In the genomic region with DNA sequence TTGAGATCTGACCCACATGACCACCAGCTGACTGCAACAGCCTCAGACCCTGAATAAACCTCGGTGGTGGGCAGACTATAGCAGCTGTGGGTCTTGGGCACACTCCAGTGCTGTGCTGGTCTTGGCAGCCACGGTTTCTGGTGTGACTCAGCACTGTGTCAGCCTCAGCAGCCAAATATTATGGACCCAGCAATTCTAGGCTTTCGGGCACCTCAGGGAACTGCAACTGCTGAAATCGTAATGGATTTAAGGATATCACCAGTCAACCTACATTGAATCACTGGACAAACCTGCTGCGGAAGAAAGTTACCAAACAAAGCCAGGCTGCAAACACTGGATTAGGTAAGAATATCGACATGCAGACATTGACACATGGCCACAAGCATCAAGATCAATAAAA, we compare ENCODE assay signal across 22 cellular contexts. TPM values are rescaled to one million over a fixed set of nuclear protein-coding genes. Genes with fewer than 3 reads are reported as not detected.
DNase-seq lines count a peak whose midpoint lies in the region; FAIRE-seq and TF ChIP-seq lines count a peak whose summit lies in the region.
"Had no signal": no experiment of that assay in that cellular context is flagged by ENCODE, and none has a peak within 500 bp of the region (broad histone marks: within the 10 kb centered on the region; RNA-seq: fewer than 3 reads in every experiment).

No MANE protein-coding gene starts in this region.

- peak; percentile 16 for DNase-seq in AG10803 (ENCODE audit: low read depth)
- peak; percentile 71 for DNase-seq in HT1080 (ENCODE audit: low read depth)
- DNase-seq in astrocyte (ENCODE audit: low read depth) = peak; percentile 7
- peak; percentile 15 for DNase-seq in glomerular visceral epithelial cell (ENCODE audit: extremely low spot score)
- no peak for DNase-seq in stimulated activated CD4-positive, alpha-beta T cell treated with anti-CD3 and anti-CD28 coated beads, Interleukin-2, amount 100 ng/mL, for 48 hours
- no peak for DNase-seq in epidermal melanocyte (ENCODE audit: insufficient read length, low spot score)
- DNase-seq in NCI-H1694 (lab: John Stamatoyannopoulos, UW) = no peak
- DNase-seq in GM12892 (ENCODE audit: insufficient read length) = no peak
- DNase-seq: activated CD4-positive, alpha-beta T cell treated with anti-CD3 and anti-CD28 coated beads, Interleukin-2, amount 50 U/mL, for 1 hour; activated naive CD4-positive, alpha-beta T cell treated with Interleukin-2 at 50 U/mL for 16 hours; body of pancreas; CD4-positive, alpha-beta T cell; cortex of kidney; DMS53; KBM-7; NCI-H1048; NCI-H2029 treated with DMSO at 0.1 percent for 48 hours; NCI-H446 treated with DMSO at 0.1 percent for 48 hours; Right ventricle myocardium superior had no signal

- H3K36me3 Mint-ChIP-seq in astrocyte (ENCODE audit: low read depth, unreplicated experiment) = no peaks in the 10 kb centered on the region
- H3K36me3 Mint-ChIP-seq: mesothelial cell of epicardium had no signal

- H3K27me3 ChIP-seq in astrocyte (ENCODE audit: insufficient read depth, low read length) = no peaks in the 10 kb centered on the region
- H3K27me3 ChIP-seq: body of pancreas, suprapubic skin had no signal

- H3K4me3 ChIP-seq in AG10803 (ENCODE audit: low read length) (no peak overlapping the region), astrocyte (ENCODE audit: insufficient read depth, low read depth, low read length) (no peak overlapping the region)
- H3K4me3 ChIP-seq: body of pancreas, suprapubic skin had no signal

- H3K79me2 ChIP-seq in astrocyte (ENCODE audit: insufficient read depth, low read length) = no peaks in the 10 kb centered on the region

- H3K27ac Mint-ChIP-seq in astrocyte (ENCODE audit: unreplicated experiment) = no peak overlapping the region
- H3K27ac Mint-ChIP-seq: CD4-positive, alpha-beta T cell; mesothelial cell of epicardium had no signal

- FAIRE-seq in astrocyte (lab: Jason Lieb, UNC) (no peak), GM12892 (lab: Jason Lieb, UNC) (no peak)

- no peaks in the 10 kb centered on the region for H3K4me1 Mint-ChIP-seq in astrocyte (ENCODE audit: low read depth, unreplicated experiment)
- H3K4me1 Mint-ChIP-seq: mesothelial cell of epicardium had no signal

- no peak overlapping the region for H3K4me3 Mint-ChIP-seq in astrocyte (ENCODE audit: unreplicated experiment)
- H3K4me3 Mint-ChIP-seq: CD4-positive, alpha-beta T cell; mesothelial cell of epicardium had no signal

- H2AFZ ChIP-seq in astrocyte (ENCODE audit: low read depth, low read length) = no peak overlapping the region

- H3K4me1 ChIP-seq in astrocyte (ENCODE audit: insufficient read depth, low read length) = no peaks in the 10 kb centered on the region
- H3K4me1 ChIP-seq: body of pancreas, suprapubic skin had no signal

- H3K9me3 Mint-ChIP-seq in astrocyte (ENCODE audit: unreplicated experiment) = no peaks in the 10 kb centered on the region

- TF ChIP-seq CTCF in AG10803 (conservative IDR thresholded peaks at IDR 0.05; ENCODE audit: low read length) = no peak
- TF ChIP-seq CTCF in astrocyte (IDR thresholded peaks at IDR 0.05; ENCODE audit: insufficient read depth, low read depth, low read length) = no peak

- H4K20me1 ChIP-seq in astrocyte (ENCODE audit: insufficient read depth, low read length) = no peaks in the 10 kb centered on the region

- no peaks in the 10 kb centered on the region for H3K27me3 Mint-ChIP-seq in astrocyte (ENCODE audit: low read depth, unreplicated experiment)
- H3K27me3 Mint-ChIP-seq: CD4-positive, alpha-beta T cell had no signal

- H3K4me2 ChIP-seq in astrocyte (ENCODE audit: low read length) = no peak overlapping the region

- no peaks in the 10 kb centered on the region for H3K9me3 ChIP-seq in astrocyte (ENCODE audit: insufficient read depth, low read depth, low read length)
- H3K9me3 ChIP-seq: body of pancreas, suprapubic skin had no signal

- H3K9ac ChIP-seq in astrocyte (ENCODE audit: low read length) = no peak overlapping the region

- no peaks in the 10 kb centered on the region for H3K36me3 ChIP-seq in astrocyte (ENCODE audit: insufficient read depth, low read length)
- H3K36me3 ChIP-seq: suprapubic skin had no signal

- no peak overlapping the region for H3K27ac ChIP-seq in astrocyte (ENCODE audit: low read depth, low read length)
- H3K27ac ChIP-seq: body of pancreas, suprapubic skin had no signal

- TF ChIP-seq POLR2A in GM12892 (IDR thresholded peaks at IDR 0.05; ENCODE audit: low read depth, low read length) = no peak

RNA-seq across cellular contexts. Expression of a gene that starts 10.5 kb away (rescaled TPM):
- not detected in 2 replicates for total RNA-seq in HT1080 (2014; rRNA removed; shearing (Covaris generic))
- polyA plus RNA-seq in HT1080 (2015; cell fraction: cytosol; rRNA removed) = not detected in 2 replicates
- not detected in 2 replicates for polyA plus RNA-seq in HT1080 (2015; cell fraction: nucleus; rRNA removed)
- not detected in 2 replicates for total RNA-seq in astrocyte
- polyA plus RNA-seq in GM12892 (2012; ENCODE audit: missing spikeins) = not detected
- total RNA-seq: body of pancreas; CD4-positive, alpha-beta T cell; mesothelial cell of epicardium; pulmonary artery endothelial cell; Right ventricle myocardium superior; suprapubic skin had no signal

Comparison
In these comparisons a context has a peak if more than half of its experiments do, and no peak if none do; other contexts are left out.
1. DNase-seq: peak in AG10803 (single experiment), HT1080 (single experiment), astrocyte (single experiment) and glomerular visceral epithelial cell (single experiment); none in stimulated activated CD4-positive, alpha-beta T cell treated with anti-CD3 and anti-CD28 coated beads, Interleukin-2, amount 100 ng/mL, for 48 hours (0 of 2), epidermal melanocyte (single experiment), NCI-H1694 (single experiment) and GM12892 (single experiment).